In the genomic region with DNA sequence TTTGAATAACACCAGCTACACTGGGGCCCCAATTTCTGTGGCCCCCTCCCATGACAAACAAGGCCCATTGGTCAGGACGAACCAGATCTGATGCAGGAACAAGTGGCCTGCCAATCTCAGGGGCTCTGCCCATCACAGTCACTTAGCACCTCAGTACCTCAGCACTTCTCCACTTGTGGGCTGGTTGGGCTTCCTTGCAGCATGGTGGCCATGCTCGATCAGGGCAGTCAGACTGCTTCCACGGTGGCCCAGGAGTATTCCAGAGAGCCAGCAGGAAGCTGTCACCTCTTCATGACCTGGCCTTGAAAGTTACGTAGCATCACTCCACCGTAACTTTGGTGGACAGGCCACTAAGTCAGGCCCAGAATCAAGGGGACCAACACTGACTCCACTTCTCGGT, we compare ENCODE assay signal across 19 cellular contexts.
DNase-seq lines count a peak whose midpoint lies in the region; ATAC-seq and TF ChIP-seq lines count a peak whose summit lies in the region.
"Had no signal": no experiment of that assay in that cellular context is flagged by ENCODE, and none has a peak within 500 bp of the region (broad histone marks: within the 10 kb centered on the region; RNA-seq: fewer than 3 reads in every experiment).

No MANE protein-coding gene starts in this region.

- no peaks in the 10 kb centered on the region for H3K27me3 ChIP-seq in IMR-90 (ENCODE audit: control insufficient read depth, insufficient read depth, low read length)

- H3K27me3 Mint-ChIP-seq in activated CD4-positive, alpha-beta T cell treated with anti-CD3 and anti-CD28 coated beads for 36 hours = no peaks in the 10 kb centered on the region
- H3K27me3 Mint-ChIP-seq in activated T-helper 1 cell treated with anti-CD3 and anti-CD28 coated beads, Interleukin-12 subunit alpha, Interleukin-12 subunit beta, Interleukin-2, Interleukin-4 antibody, amounts not matched to agents 30 ng/mL and 10 ng/mL and 1 ng/mL, durations not matched to agents 14 hours and 24 hours and 36 hours (ENCODE audit: insufficient read depth) = no peaks in the 10 kb centered on the region
- H3K27me3 Mint-ChIP-seq in natural killer cell treated with Interleukin-12 subunit alpha and Interleukin-12 subunit beta and Interleukin-15 and Interleukin-18, amount 100 ng/mL, for 72 hours = no peaks in the 10 kb centered on the region
- no peaks in the 10 kb centered on the region; the same call in 1 of the 2 replicates for H3K27me3 Mint-ChIP-seq in HFFc6 (ENCODE audit: insufficient read depth)

- no peak overlapping the region for H3K23ac ChIP-seq in IMR-90 (ENCODE audit: low read depth, low read length)

- no TSS peak for BruUV-seq in IMR-90 (replicated peaks; lab: Mats Ljungman, UMichigan)

- peak overlapping the region; percentile 29; the same call in 1 of the 2 replicates for H2BK20ac ChIP-seq in IMR-90 (ENCODE audit: low read depth, low read length)

- H3K9ac ChIP-seq in IMR-90 (ENCODE audit: low read depth, low read length) = no peak overlapping the region

- peaks cover 2% of the 10 kb centered on the region for H3K9me3 Mint-ChIP-seq in activated CD4-positive, alpha-beta T cell treated with anti-CD3 and anti-CD28 coated beads for 36 hours (ENCODE audit: low read depth)
- H3K9me3 Mint-ChIP-seq in activated T-helper 1 cell treated with anti-CD3 and anti-CD28 coated beads, Interleukin-12 subunit alpha, Interleukin-12 subunit beta, Interleukin-2, Interleukin-4 antibody, amounts not matched to agents 30 ng/mL and 10 ng/mL and 1 ng/mL, durations not matched to agents 14 hours and 24 hours and 36 hours = peaks cover 21% of the 10 kb centered on the region
- H3K9me3 Mint-ChIP-seq in natural killer cell treated with Interleukin-12 subunit alpha and Interleukin-12 subunit beta and Interleukin-15 and Interleukin-18, amount 100 ng/mL, for 72 hours = peaks cover 6% of the 10 kb centered on the region
- peaks cover 20% of the 10 kb centered on the region for H3K9me3 Mint-ChIP-seq in HFFc6
- H3K9me3 Mint-ChIP-seq: CD8-positive, alpha-beta T cell had no signal

- peaks cover 51% of the 10 kb centered on the region for H3K4me1 Mint-ChIP-seq in activated CD4-positive, alpha-beta T cell treated with anti-CD3 and anti-CD28 coated beads for 36 hours
- H3K4me1 Mint-ChIP-seq in activated T-helper 1 cell treated with anti-CD3 and anti-CD28 coated beads, Interleukin-12 subunit alpha, Interleukin-12 subunit beta, Interleukin-2, Interleukin-4 antibody, amounts not matched to agents 30 ng/mL and 10 ng/mL and 1 ng/mL, durations not matched to agents 14 hours and 24 hours and 36 hours (ENCODE audit: low read depth) = peaks cover 85% of the 10 kb centered on the region
- peaks cover 62 to 69% of the 10 kb centered on the region in 2 donors for H3K4me1 Mint-ChIP-seq in natural killer cell treated with Interleukin-12 subunit alpha and Interleukin-12 subunit beta and Interleukin-15 and Interleukin-18, amount 100 ng/mL, for 72 hours (ENCODE audit: low read depth in 2 of 2)
- peaks cover 36% of the 10 kb centered on the region for H3K4me1 Mint-ChIP-seq in HFFc6 (ENCODE audit: low read depth)

- peaks cover 30% of the 10 kb centered on the region for H3K36me3 Mint-ChIP-seq in activated CD4-positive, alpha-beta T cell treated with anti-CD3 and anti-CD28 coated beads for 36 hours (ENCODE audit: low read depth)
- H3K36me3 Mint-ChIP-seq in activated T-helper 1 cell treated with anti-CD3 and anti-CD28 coated beads, Interleukin-12 subunit alpha, Interleukin-12 subunit beta, Interleukin-2, Interleukin-4 antibody, amounts not matched to agents 30 ng/mL and 10 ng/mL and 1 ng/mL, durations not matched to agents 14 hours and 24 hours and 36 hours (ENCODE audit: low read depth) = peaks cover 54% of the 10 kb centered on the region
- peaks cover 18% of the 10 kb centered on the region for H3K36me3 Mint-ChIP-seq in natural killer cell treated with Interleukin-12 subunit alpha and Interleukin-12 subunit beta and Interleukin-15 and Interleukin-18, amount 100 ng/mL, for 72 hours
- H3K36me3 Mint-ChIP-seq in HFFc6 (ENCODE audit: low read depth) = peaks cover 28% of the 10 kb centered on the region
- H3K36me3 Mint-ChIP-seq: CD8-positive, alpha-beta T cell had no signal

- no peak overlapping the region for H2BK120ac ChIP-seq in IMR-90 (ENCODE audit: low read depth, low read length)

- no peak for DNase-seq in activated CD4-positive, alpha-beta T cell treated with anti-CD3 and anti-CD28 coated beads for 36 hours
- no peak for DNase-seq in activated CD4-positive, alpha-beta T cell treated with anti-CD3 and anti-CD28 coated beads for 48 hours
- DNase-seq in IMR-90 (no peak), HFFc6 (no peak)
- DNase-seq in activated T-helper 1 cell treated with anti-CD3 and anti-CD28 coated beads, Interleukin-12 subunit alpha, Interleukin-12 subunit beta, Interleukin-2, Interleukin-4 antibody, amounts not matched to agents 30 ng/mL and 10 ng/mL and 1 ng/mL, durations not matched to agents 14 hours and 24 hours and 36 hours (ENCODE audit: low spot score) = no peak
- no peak for DNase-seq in natural killer cell treated with Interleukin-12 subunit alpha and Interleukin-12 subunit beta and Interleukin-15 and Interleukin-18, amount 100 ng/mL, for 72 hours (ENCODE audit: low spot score)
- no peak for DNase-seq in stimulated activated naive CD4-positive, alpha-beta T cell (lab: John Stamatoyannopoulos, UW)
- DNase-seq: Calu3; CD8-positive, alpha-beta T cell; DMS53; EL; GOT3; NCI-H1092 treated with DMSO at 0.1 percent for 48 hours; NCI-H146; NCI-H2029 treated with DMSO at 0.1 percent for 48 hours; NCI-H2171; NCI-H446; NCI-H69 had no signal

- H3K4me2 ChIP-seq in IMR-90 (ENCODE audit: low read depth, low read length) = no peak overlapping the region

- H2AK5ac ChIP-seq in IMR-90 (ENCODE audit: low read depth, low read length) = peak overlapping the region; percentile 81; the same call in 1 of the 2 replicates

- no peaks in the 10 kb centered on the region for H3K9me1 ChIP-seq in IMR-90 (ENCODE audit: insufficient read depth, low read length)

- H4K20me1 ChIP-seq in IMR-90 (ENCODE audit: insufficient read depth, low read length) = no peaks in the 10 kb centered on the region

- TF ChIP-seq CTCF in IMR-90 (conservative IDR thresholded peaks at IDR 0.05; ENCODE audit: low read depth, low read length) = no peak
- TF ChIP-seq CTCF in HFFc6 (IDR thresholded peaks at IDR 0.05) = no peak

- peak overlapping the region; percentile 33 for H3K27ac Mint-ChIP-seq in activated CD4-positive, alpha-beta T cell treated with anti-CD3 and anti-CD28 coated beads for 36 hours
- peak overlapping the region; percentile 93 for H3K27ac Mint-ChIP-seq in activated T-helper 1 cell treated with anti-CD3 and anti-CD28 coated beads, Interleukin-12 subunit alpha, Interleukin-12 subunit beta, Interleukin-2, Interleukin-4 antibody, amounts not matched to agents 30 ng/mL and 10 ng/mL and 1 ng/mL, durations not matched to agents 14 hours and 24 hours and 36 hours
- H3K27ac Mint-ChIP-seq in natural killer cell treated with Interleukin-12 subunit alpha and Interleukin-12 subunit beta and Interleukin-15 and Interleukin-18, amount 100 ng/mL, for 72 hours = peak overlapping the region; percentile 95 to 99
- H3K27ac Mint-ChIP-seq in HFFc6 = no peak overlapping the region
- H3K27ac Mint-ChIP-seq: CD8-positive, alpha-beta T cell had no signal

- no peak overlapping the region for H4K8ac ChIP-seq in IMR-90 (ENCODE audit: low read depth in 2 of 2, low read length in 2 of 2)

- H3K36me3 ChIP-seq in IMR-90 (ENCODE audit: control insufficient read depth, insufficient read depth, low read length) = no peaks in the 10 kb centered on the region

- peak overlapping the region; percentile 27; the same call in 1 of the 2 replicates for H4K91ac ChIP-seq in IMR-90 (ENCODE audit: insufficient read depth, low read depth, low read length)

- intact Hi-C loops in activated CD4-positive, alpha-beta T cell treated with anti-CD3 and anti-CD28 coated beads for 36 hours (cut with DNase I, micrococcal nuclease) = no loop called here
- intact Hi-C loops in IMR-90 (cut with micrococcal nuclease) = no loop called here
- intact Hi-C loops in activated T-helper 1 cell treated with anti-CD3 and anti-CD28 coated beads, Interleukin-12 subunit alpha, Interleukin-12 subunit beta, Interleukin-2, Interleukin-4 antibody, amounts not matched to agents 30 ng/mL and 10 ng/mL and 1 ng/mL, durations not matched to agents 14 hours and 24 hours and 36 hours (cut with micrococcal nuclease) = no loop called here

- H4K5ac ChIP-seq in IMR-90 (ENCODE audit: low read depth, low read length) = no peak overlapping the region

- in situ Hi-C loops in IMR-90 (cut with MboI; ENCODE audit: low sequenced_read_pairs) = no loop called here

- CTCF ChIA-PET in activated CD4-positive, alpha-beta T cell treated with anti-CD3 and anti-CD28 coated beads for 36 hours (lab: Charles Lee) = interaction anchor here (1.8 kb wide), 1 partner anchor 10 kb away, joined by 3 read pairs; no protein-coding TSS in a partner anchor
- CTCF ChIA-PET in IMR-90 (lab: Yijun Ruan, JAX) = no interaction called here

- no peak overlapping the region for H3K56ac ChIP-seq in IMR-90 (ENCODE audit: extremely low read depth, insufficient read depth, low read length)

- TF ChIP-seq RAD21 in IMR-90 (IDR thresholded peaks at IDR 0.05; ENCODE audit: low read length) = no peak

- peak overlapping the region; percentile 76; the same call in 1 of the 3 replicates for H2BK15ac ChIP-seq in IMR-90 (ENCODE audit: low read depth, low read length)

- POLR2A ChIA-PET in activated CD4-positive, alpha-beta T cell treated with anti-CD3 and anti-CD28 coated beads for 36 hours (lab: Charles Lee) = interaction anchor here (0.7 kb wide), 1 partner anchor 53 kb away, joined by 4 read pairs; no protein-coding TSS in a partner anchor
- POLR2A ChIA-PET in IMR-90 (lab: Charles Lee; ENCODE audit: unreplicated experiment) = no interaction called here

- H3K4me3 ChIP-seq in IMR-90 (ENCODE audit: insufficient read depth, low read depth, low read length) = no peak overlapping the region

- peak overlapping the region; percentile 14 for H2AFZ ChIP-seq in IMR-90 (replicated peaks; ENCODE audit: low read length, poor library complexity)

- H3K4me3 Mint-ChIP-seq in activated CD4-positive, alpha-beta T cell treated with anti-CD3 and anti-CD28 coated beads for 36 hours = no peak overlapping the region
- H3K4me3 Mint-ChIP-seq in activated T-helper 1 cell treated with anti-CD3 and anti-CD28 coated beads, Interleukin-12 subunit alpha, Interleukin-12 subunit beta, Interleukin-2, Interleukin-4 antibody, amounts not matched to agents 30 ng/mL and 10 ng/mL and 1 ng/mL, durations not matched to agents 14 hours and 24 hours and 36 hours = no peak overlapping the region
- peak overlapping the region; percentile 34 for H3K4me3 Mint-ChIP-seq in natural killer cell treated with Interleukin-12 subunit alpha and Interleukin-12 subunit beta and Interleukin-15 and Interleukin-18, amount 100 ng/mL, for 72 hours
- no peak overlapping the region for H3K4me3 Mint-ChIP-seq in HFFc6
- H3K4me3 Mint-ChIP-seq: CD8-positive, alpha-beta T cell had no signal

- no peaks in the 10 kb centered on the region for H3K79me1 ChIP-seq in IMR-90 (ENCODE audit: low read depth in 1 of 2, low read length in 2 of 2)

- H3K14ac ChIP-seq in IMR-90 (replicated peaks; ENCODE audit: low read depth, low read length) = no peak overlapping the region

- H3K18ac ChIP-seq in IMR-90 (ENCODE audit: low read depth, low read length) = no peak overlapping the region

- H3K4ac ChIP-seq in IMR-90 (ENCODE audit: low read depth, low read length) = 0 out of 2 replicates have a peak overlapping the region, but pooled peaks have one; percentile 20

- H3K4me1 ChIP-seq in IMR-90 (ENCODE audit: control insufficient read depth, insufficient read depth, low read length) = no peaks in the 10 kb centered on the region

- dilution Hi-C loops in IMR-90 (cut with HindIII; ENCODE audit: low sequenced_read_pairs, unreplicated experiment) = no loop called here

- no peak overlapping the region for H3K27ac ChIP-seq in IMR-90 (ENCODE audit: insufficient read depth, low read length)

- peaks cover 5% of the 10 kb centered on the region for H3K9me3 ChIP-seq in IMR-90 (ENCODE audit: control insufficient read depth, insufficient read depth, low read length)

- TF ChIP-seq POLR2A in IMR-90 (IDR thresholded peaks at IDR 0.05; ENCODE audit: low read depth, low read length) = no peak

- no peak overlapping the region for H2AK9ac ChIP-seq in IMR-90 (replicated peaks; ENCODE audit: low read depth, low read length, poor library complexity)

- no peak overlapping the region for H2BK5ac ChIP-seq in IMR-90 (ENCODE audit: low read depth, low read length, poor library complexity, severe bottlenecking)

- no peak for ATAC-seq in activated CD4-positive, alpha-beta T cell treated with anti-CD3 and anti-CD28 coated beads for 36 hours
- no peak for ATAC-seq in IMR-90 (ENCODE audit: low read depth)
- ATAC-seq in natural killer cell treated with Interleukin-12 subunit alpha and Interleukin-12 subunit beta and Interleukin-15 and Interleukin-18, amount 100 ng/mL, for 72 hours = peak in 1 of 2 donors; percentile 16
- ATAC-seq: CD8-positive, alpha-beta T cell; Right ventricle myocardium inferior had no signal

- 94% methylated on average over 4 of the region's 6 CpGs; no CpG with 5 or more reads in 1 of the 2 experiments for WGBS in IMR-90 (ENCODE audit: extremely low coverage in 2 of 2, insufficient read length in 1 of 2), 2 experiments
